ENCODE assay signal across 1 cellular context in the genomic region with DNA sequence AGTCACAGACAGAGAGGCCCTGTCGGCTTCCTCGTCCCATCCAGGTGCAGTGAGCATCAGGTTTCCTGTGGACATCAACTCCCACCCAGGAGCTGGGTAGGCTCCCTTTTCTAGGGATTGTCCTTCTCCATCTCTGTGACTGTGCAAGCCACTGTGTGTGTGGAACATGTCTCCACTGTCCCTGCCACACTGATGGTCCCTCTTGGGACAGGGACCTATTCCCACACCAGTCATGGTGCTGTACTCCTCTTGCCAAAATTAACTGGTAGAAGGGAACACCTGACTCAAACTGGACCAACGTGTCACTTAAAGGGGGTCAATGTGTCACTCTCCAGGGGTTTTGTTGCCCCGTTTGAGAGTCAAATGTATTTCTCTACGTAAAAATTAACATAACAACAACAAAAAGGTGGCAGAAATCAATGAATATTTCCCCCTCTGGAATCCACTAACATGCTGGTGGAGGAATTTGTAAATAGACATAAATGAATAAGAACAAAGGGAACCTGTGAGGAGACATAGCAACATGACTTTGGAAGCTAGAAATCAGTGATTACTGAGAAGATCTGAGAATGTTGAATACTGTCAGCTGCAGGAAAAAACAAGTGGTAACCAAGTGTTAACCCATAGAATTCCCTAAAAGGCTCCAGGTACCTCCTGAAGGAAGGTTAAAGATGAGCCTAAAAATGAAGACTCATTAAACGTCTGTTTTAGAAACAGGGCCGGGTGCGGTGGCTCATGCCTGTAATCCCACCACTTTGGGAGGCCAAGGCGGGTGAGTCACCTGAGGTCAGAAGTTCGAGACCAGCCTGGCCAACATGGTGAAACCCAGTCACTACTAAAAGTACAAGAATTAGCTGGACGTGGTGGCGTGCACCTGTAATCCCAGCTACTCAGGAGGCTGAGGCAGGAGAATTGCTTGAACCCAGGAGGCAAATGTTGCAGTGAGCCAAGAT.
TF ChIP-seq lines count a peak whose summit lies in the region.

No MANE protein-coding gene starts in this region.

TF ChIP-seq in GM23338, 12 proteins besides CTCF, POLR2A, EP300 and RAD21 (continued from another document):
- no peak for TF ChIP-seq JUNB (IDR thresholded peaks at IDR 0.05; ENCODE audit: unreplicated experiment)
- no peak for TF ChIP-seq POLR2AphosphoS5 (IDR thresholded peaks at IDR 0.05; ENCODE audit: low read depth)
- no peak for TF ChIP-seq EZH2 (IDR thresholded peaks at IDR 0.05; ENCODE audit: low read depth, unreplicated experiment)
- TF ChIP-seq EZH2phosphoT487 (IDR thresholded peaks at IDR 0.05; ENCODE audit: unreplicated experiment) = no peak
- TF ChIP-seq, protein P1, sequence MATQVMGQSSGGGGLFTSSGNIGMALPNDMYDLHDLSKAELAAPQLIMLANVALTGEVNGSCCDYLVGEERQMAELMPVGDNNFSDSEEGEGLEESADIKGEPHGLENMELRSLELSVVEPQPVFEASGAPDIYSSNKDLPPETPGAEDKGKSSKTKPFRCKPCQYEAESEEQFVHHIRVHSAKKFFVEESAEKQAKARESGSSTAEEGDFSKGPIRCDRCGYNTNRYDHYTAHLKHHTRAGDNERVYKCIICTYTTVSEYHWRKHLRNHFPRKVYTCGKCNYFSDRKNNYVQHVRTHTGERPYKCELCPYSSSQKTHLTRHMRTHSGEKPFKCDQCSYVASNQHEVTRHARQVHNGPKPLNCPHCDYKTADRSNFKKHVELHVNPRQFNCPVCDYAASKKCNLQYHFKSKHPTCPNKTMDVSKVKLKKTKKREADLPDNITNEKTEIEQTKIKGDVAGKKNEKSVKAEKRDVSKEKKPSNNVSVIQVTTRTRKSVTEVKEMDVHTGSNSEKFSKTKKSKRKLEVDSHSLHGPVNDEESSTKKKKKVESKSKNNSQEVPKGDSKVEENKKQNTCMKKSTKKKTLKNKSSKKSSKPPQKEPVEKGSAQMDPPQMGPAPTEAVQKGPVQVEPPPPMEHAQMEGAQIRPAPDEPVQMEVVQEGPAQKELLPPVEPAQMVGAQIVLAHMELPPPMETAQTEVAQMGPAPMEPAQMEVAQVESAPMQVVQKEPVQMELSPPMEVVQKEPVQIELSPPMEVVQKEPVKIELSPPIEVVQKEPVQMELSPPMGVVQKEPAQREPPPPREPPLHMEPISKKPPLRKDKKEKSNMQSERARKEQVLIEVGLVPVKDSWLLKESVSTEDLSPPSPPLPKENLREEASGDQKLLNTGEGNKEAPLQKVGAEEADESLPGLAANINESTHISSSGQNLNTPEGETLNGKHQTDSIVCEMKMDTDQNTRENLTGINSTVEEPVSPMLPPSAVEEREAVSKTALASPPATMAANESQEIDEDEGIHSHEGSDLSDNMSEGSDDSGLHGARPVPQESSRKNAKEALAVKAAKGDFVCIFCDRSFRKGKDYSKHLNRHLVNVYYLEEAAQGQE (IDR thresholded peaks at IDR 0.05; ENCODE audit: unreplicated experiment) = no peak
- peak; percentile 71 for TF ChIP-seq CREB1 (CRISPR knock-in tag; IDR thresholded peaks at IDR 0.05; ENCODE audit: low read depth)
- no peak for TF ChIP-seq STAT1 (IDR thresholded peaks at IDR 0.05; ENCODE audit: unreplicated experiment)
- TF ChIP-seq ETS1 (IDR thresholded peaks at IDR 0.05) = no peak
- TF ChIP-seq ZNF114 (CRISPR knock-in tag; IDR thresholded peaks at IDR 0.05) = no peak
- TF ChIP-seq ZNF462 (CRISPR knock-in tag; IDR thresholded peaks at IDR 0.05) = peak; percentile 80
